Comparison of ENCODE assay signal across 9 cellular contexts in the genomic region with DNA sequence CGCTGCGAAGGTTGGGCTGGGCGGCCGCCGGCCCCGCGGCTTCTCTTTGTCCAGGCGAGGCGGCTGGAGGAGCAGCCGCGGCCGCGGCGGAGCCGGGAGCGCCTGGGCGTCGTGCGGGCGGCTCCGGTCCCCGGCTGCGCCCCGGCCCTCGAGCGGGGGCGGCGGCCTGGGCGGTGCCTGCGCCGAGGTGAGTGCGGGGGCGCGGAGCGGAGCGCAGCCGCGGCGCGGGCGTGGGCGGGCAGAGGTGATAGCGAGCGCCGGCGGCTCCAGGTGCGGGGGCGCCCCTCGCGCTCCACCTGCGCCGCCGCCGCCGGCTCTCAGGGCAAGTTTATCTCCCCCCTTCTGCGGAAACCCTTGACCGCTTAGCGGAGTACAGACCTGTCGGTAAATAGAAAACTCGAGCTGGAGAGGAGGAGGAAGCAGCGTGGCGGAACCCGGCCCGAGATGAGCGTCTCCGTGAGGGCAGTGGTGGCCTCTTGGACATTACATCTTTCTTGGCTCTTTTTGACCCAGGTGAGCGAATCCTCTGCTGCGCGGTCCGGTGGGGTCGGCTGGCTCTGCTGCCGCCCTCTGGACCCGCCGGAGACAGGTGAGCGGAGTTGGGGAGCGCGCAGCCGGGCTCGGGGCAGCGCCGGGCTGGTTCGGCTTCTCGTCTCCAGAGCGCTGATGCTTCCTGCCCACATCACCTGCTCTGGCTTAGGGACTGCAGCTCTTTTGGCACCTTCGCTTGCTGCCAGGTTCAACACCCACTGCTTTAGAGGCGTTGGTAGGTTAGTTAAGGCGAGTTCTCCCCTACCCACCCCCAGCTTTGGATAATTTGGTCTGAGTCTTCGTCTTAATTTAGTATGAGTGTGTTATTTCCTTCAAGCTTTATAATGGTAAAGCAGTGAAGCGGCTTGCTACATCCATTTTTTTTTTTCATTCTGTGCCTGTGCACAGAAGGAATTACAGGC. TPM values are rescaled to one million over a fixed set of nuclear protein-coding genes. Genes with fewer than 3 reads are reported as not detected.
DNase-seq lines count a peak whose midpoint lies in the region; ATAC-seq and TF ChIP-seq lines count a peak whose summit lies in the region.
"Had no signal": no experiment of that assay in that cellular context is flagged by ENCODE, and none has a peak within 500 bp of the region (broad histone marks: within the 10 kb centered on the region; RNA-seq: fewer than 3 reads in every experiment).

A gene (plus strand): TSS at position 241 of the 953 bp plus-strand sequence.

- TF ChIP-seq EP300 in upper lobe of left lung (IDR thresholded peaks at IDR 0.05) = no peak

- TF ChIP-seq POLR2A in upper lobe of left lung (IDR thresholded peaks at IDR 0.05) = no peak
- TF ChIP-seq POLR2A in uterus (IDR thresholded peaks at IDR 0.05) = no peak

- H3K9me3 ChIP-seq in ectodermal cell (ENCODE audit: control insufficient read depth, low read length) = no peaks in the 10 kb centered on the region
- H3K9me3 ChIP-seq in mucosa of descending colon = no peaks in the 10 kb centered on the region
- H3K9me3 ChIP-seq in upper lobe of left lung = peaks cover 0 to 8% (median 2%) of the 10 kb centered on the region in 4 donors
- H3K9me3 ChIP-seq in uterus = no peaks in the 10 kb centered on the region

- H3K4me3 Mint-ChIP-seq in T-helper 2 cell treated with Interferon-gamma antibody and Interleukin-4, amounts not matched to agents 5 μg/mL and 100 μg/mL, for 36 hours = peak within 1 kb of the TSS; percentile 61

- H3K27me3 Mint-ChIP-seq in T-helper 2 cell treated with Interferon-gamma antibody and Interleukin-4, amounts not matched to agents 5 μg/mL and 100 μg/mL, for 36 hours (ENCODE audit: low read depth) = peaks cover 47% of the 10 kb centered on the region

- peaks cover 55% of the 10 kb centered on the region for H3K27me3 ChIP-seq in ectodermal cell (ENCODE audit: control insufficient read depth, insufficient read depth, low read length, poor library complexity, severe bottlenecking)
- H3K27me3 ChIP-seq in upper lobe of left lung = peaks cover 0 to 20% (median 9%) of the 10 kb centered on the region in 4 donors
- no peaks in the 10 kb centered on the region for H3K27me3 ChIP-seq in uterus

- H3K27ac ChIP-seq in ectodermal cell (ENCODE audit: insufficient read depth, low read depth, low read length, poor library complexity, severe bottlenecking) (no peak within 1 kb of the TSS), upper lobe of left lung (no peak within 1 kb of the TSS), uterus (no peak within 1 kb of the TSS)

- DNase-seq in DMS53 (lab: John Stamatoyannopoulos, UW) = peak; percentile 62
- no peak for DNase-seq in HFF-Myc (ENCODE audit: extremely low read depth, low read depth)
- peak; percentile 40 for DNase-seq in T-helper 2 cell treated with Interferon-gamma antibody and Interleukin-4, amounts not matched to agents 5 μg/mL and 100 μg/mL, for 36 hours (ENCODE audit: low spot score)
- DNase-seq in mucosa of descending colon = peak in 1 of 3 donors; percentile 21
- peak in 1 of 2 donors; percentile 74 for DNase-seq in upper lobe of left lung
- no peak for DNase-seq in ACHN
- no peak for DNase-seq in uterus

- H3K36me3 Mint-ChIP-seq in T-helper 2 cell treated with Interferon-gamma antibody and Interleukin-4, amounts not matched to agents 5 μg/mL and 100 μg/mL, for 36 hours (ENCODE audit: low read depth) = no peaks in the 10 kb centered on the region

- TF ChIP-seq CTCF in HFF-Myc (IDR thresholded peaks at IDR 0.05; ENCODE audit: low read depth, low read length, missing control alignments) = no peak
- TF ChIP-seq CTCF in mucosa of descending colon (IDR thresholded peaks at IDR 0.05) = no peak
- TF ChIP-seq CTCF in upper lobe of left lung (IDR thresholded peaks at IDR 0.05) = peak in 1 of 6 experiments; percentile 2
- TF ChIP-seq CTCF in uterus (IDR thresholded peaks at IDR 0.05) = no peak

- in situ Hi-C loops in ACHN (cut with HindIII; ENCODE audit: low pct_ligation_motif_present, low pct_unique_long_range_greater_than_20kb, low sequenced_read_pairs) = no loop called here

- no peaks in the 10 kb centered on the region for H3K36me3 ChIP-seq in ectodermal cell (ENCODE audit: control insufficient read depth, insufficient read depth, low read length)
- no peaks in the 10 kb centered on the region for H3K36me3 ChIP-seq in mucosa of descending colon (ENCODE audit: low read depth)
- no peaks in the 10 kb centered on the region for H3K36me3 ChIP-seq in upper lobe of left lung
- no peaks in the 10 kb centered on the region for H3K36me3 ChIP-seq in uterus

- no peaks in the 10 kb centered on the region for H3K4me1 Mint-ChIP-seq in T-helper 2 cell treated with Interferon-gamma antibody and Interleukin-4, amounts not matched to agents 5 μg/mL and 100 μg/mL, for 36 hours (ENCODE audit: low read depth)

- intact Hi-C loops in mucosa of descending colon (cut with DNase I, micrococcal nuclease) = no loop called here
- intact Hi-C loops in uterus (cut with DNase I; ENCODE audit: low total_unique reads) = no loop called here

- 2% methylated on average over 88 to 89 of the region's 89 CpGs for WGBS in ectodermal cell, 2 experiments
- 2 to 4% methylated on average over 7 to 16 of the region's 89 CpGs for WGBS in upper lobe of left lung, 2 donors

- ATAC-seq in mucosa of descending colon (peak; percentile 19), upper lobe of left lung (ENCODE audit: low FRiP score in 2 of 2) (no peak)

- H3K4me1 ChIP-seq in ectodermal cell (ENCODE audit: control insufficient read depth, insufficient read depth, low read length) (peaks cover 4% of the 10 kb centered on the region), mucosa of descending colon (ENCODE audit: low read depth) (peaks cover 8% of the 10 kb centered on the region), upper lobe of left lung (peaks cover 7 to 19% (median 13%) of the 10 kb centered on the region in 4 donors), uterus (peaks cover 0 to 3% of the 10 kb centered on the region in 2 donors)

- H3K9me3 Mint-ChIP-seq in T-helper 2 cell treated with Interferon-gamma antibody and Interleukin-4, amounts not matched to agents 5 μg/mL and 100 μg/mL, for 36 hours = peaks cover 3% of the 10 kb centered on the region

- H3K4me3 ChIP-seq in HFF-Myc (replicated peaks; ENCODE audit: low read depth, low read length) (peak within 1 kb of the TSS; percentile 3; the same call in 1 of the 2 replicates), ectodermal cell (ENCODE audit: insufficient read depth, low read depth, low read length) (peak within 1 kb of the TSS; percentile 49), mucosa of descending colon (no peak within 1 kb of the TSS), upper lobe of left lung (peak within 1 kb of the TSS; percentile 33 to 51 (median 40)), uterus (peak within 1 kb of the TSS in 1 of 2 donors; percentile 16)

- H3K27ac Mint-ChIP-seq in T-helper 2 cell treated with Interferon-gamma antibody and Interleukin-4, amounts not matched to agents 5 μg/mL and 100 μg/mL, for 36 hours = no peak within 1 kb of the TSS

RNA-seq across cellular contexts. Expression of the gene that starts here (rescaled TPM):
- 1.3 TPM for polyA plus RNA-seq in ectodermal cell (2013, experiment 1 of 4)
- 0.89 TPM for polyA plus RNA-seq in ectodermal cell (2013, experiment 2 of 4)
- 1.3 TPM for polyA plus RNA-seq in ectodermal cell (2013, experiment 3 of 4)
- polyA plus RNA-seq in ectodermal cell (2013, experiment 4 of 4) = 0.65 TPM
- under 1 TPM; 0.09 to 0.85 (median 0.60) TPM for total RNA-seq in mucosa of descending colon
- 1 to 10 TPM in 2 of 6 donors, under 1 TPM in 3, not detected in 1; 0.11 to 1.6 (median 0.20) TPM for total RNA-seq in upper lobe of left lung
- 1 to 10 TPM in 2 of 4 donors, under 1 TPM in 1, not detected in 1; 0.26 to 4.0 (median 3.6) TPM for total RNA-seq in uterus
- total RNA-seq: lung microvascular endothelial cell had no signal

Comparison
In these comparisons a context has a peak if more than half of its experiments do, and no peak if none do; other contexts are left out.
1. Peak in ATAC-seq in mucosa of descending colon; RNA of the gene not detected or under 1 TPM.
2. DNase-seq: peak in DMS53 (single experiment) and T-helper 2 cell treated with Interferon-gamma antibody and Interleukin-4, amounts not matched to agents 5 μg/mL and 100 μg/mL, for 36 hours (single experiment); none in HFF-Myc (single experiment), ACHN (single experiment) and uterus (0 of 2).